ENCODE assay signal across 24 cellular contexts in the genomic region with DNA sequence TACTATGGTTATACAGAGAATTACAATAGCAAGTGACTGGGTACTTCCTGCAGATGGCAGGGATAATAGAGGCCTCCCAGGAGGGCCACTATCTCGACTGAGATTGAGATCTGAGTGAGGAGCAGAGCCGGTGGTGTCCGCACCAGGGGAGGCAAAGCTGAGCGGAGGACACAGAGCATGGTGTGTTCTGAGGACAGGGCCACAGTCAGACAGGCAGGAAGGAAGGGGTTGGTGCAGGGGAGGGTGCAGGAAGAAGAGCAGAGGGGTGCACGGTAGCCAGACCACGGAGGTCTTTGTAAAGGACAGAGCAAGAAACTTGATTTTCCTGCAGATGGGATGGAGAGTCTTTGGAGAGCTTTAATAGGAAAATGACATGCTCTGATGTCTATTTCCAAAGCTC.
DNase-seq lines count a peak whose midpoint lies in the region; ATAC-seq and TF ChIP-seq lines count a peak whose summit lies in the region.
"Had no signal": no experiment of that assay in that cellular context is flagged by ENCODE, and none has a peak within 500 bp of the region (broad histone marks: within the 10 kb centered on the region; RNA-seq: fewer than 3 reads in every experiment).

No MANE protein-coding gene starts in this region.

- no peak overlapping the region for H3K4me3 ChIP-seq in CD8-positive, alpha-beta T cell (ENCODE audit: low read depth, low read length)
- H3K4me3 ChIP-seq: A549, heart left ventricle, pancreas, right atrium auricular region, vagina had no signal

- peaks cover 21% of the 10 kb centered on the region for H3K4me1 Mint-ChIP-seq in activated CD8-positive, alpha-beta memory T cell treated with anti-CD3 and anti-CD28 coated beads, Interleukin-2, amount 10 ng/mL, durations not matched to agents 7 days and 5 days
- peaks cover 39% of the 10 kb centered on the region for H3K4me1 Mint-ChIP-seq in CD8-positive, alpha-beta T cell (ENCODE audit: low read depth)
- H3K4me1 Mint-ChIP-seq in activated naive CD8-positive, alpha-beta T cell treated with anti-CD3 and anti-CD28 coated beads for 36 hours = peaks cover 29% of the 10 kb centered on the region
- peaks cover 25% of the 10 kb centered on the region in 2 donors for H3K4me1 Mint-ChIP-seq in natural killer cell
- H3K4me1 Mint-ChIP-seq: stimulated activated memory B cell treated with anti-CD40 and anti-IgM and Interleukin-4, amounts not matched to agents 10 μg/mL and 1 μg/mL and 100 μg/mL, for 72 hours had no signal

- TF ChIP-seq CTCF in CD8-positive, alpha-beta T cell (IDR thresholded peaks at IDR 0.05) = no peak
- no peak for TF ChIP-seq CTCF in natural killer cell (IDR thresholded peaks at IDR 0.05)

- POLR2A ChIA-PET in CD8-positive, alpha-beta T cell (lab: Charles Lee) = interaction anchor here (0.6 kb wide), 1 partner anchor 159 kb away, joined by 4 read pairs; no protein-coding TSS in a partner anchor

- no peaks in the 10 kb centered on the region for H3K36me3 ChIP-seq in CD8-positive, alpha-beta T cell (ENCODE audit: insufficient read depth, low read length)
- H3K36me3 ChIP-seq: heart left ventricle, pancreas, right atrium auricular region, vagina had no signal

- peaks cover 5% of the 10 kb centered on the region for H3K36me3 Mint-ChIP-seq in activated CD8-positive, alpha-beta memory T cell treated with anti-CD3 and anti-CD28 coated beads, Interleukin-2, amount 10 ng/mL, durations not matched to agents 7 days and 5 days
- H3K36me3 Mint-ChIP-seq in CD8-positive, alpha-beta T cell = no peaks in the 10 kb centered on the region
- peaks cover 1% of the 10 kb centered on the region for H3K36me3 Mint-ChIP-seq in activated naive CD8-positive, alpha-beta T cell treated with anti-CD3 and anti-CD28 coated beads for 36 hours
- no peaks in the 10 kb centered on the region for H3K36me3 Mint-ChIP-seq in natural killer cell
- H3K36me3 Mint-ChIP-seq: stimulated activated memory B cell treated with anti-CD40 and anti-IgM and Interleukin-4, amounts not matched to agents 10 μg/mL and 1 μg/mL and 100 μg/mL, for 72 hours had no signal

- intact Hi-C loops in CD8-positive, alpha-beta T cell (cut with DNase I, micrococcal nuclease) = no loop called here
- intact Hi-C loops in natural killer cell (cut with micrococcal nuclease) = no loop called here

- no peak for ATAC-seq in activated CD8-positive, alpha-beta memory T cell treated with anti-CD3 and anti-CD28 coated beads, Interleukin-2, amount 10 ng/mL, durations not matched to agents 7 days and 5 days
- no peak for ATAC-seq in CD8-positive, alpha-beta T cell
- ATAC-seq in natural killer cell = no peak
- ATAC-seq: A549; activated T-cell treated with anti-CD3 and anti-CD28 coated beads, Interleukin-2, amount 50 U/mL, for 4 hours; heart left ventricle; pancreas; PC-3; Right ventricle myocardium inferior; stimulated activated memory B cell treated with anti-CD40 and anti-IgM and Interleukin-4, amounts not matched to agents 10 μg/mL and 1 μg/mL and 100 μg/mL, for 72 hours had no signal

- no peaks in the 10 kb centered on the region for H3K9me3 ChIP-seq in CD8-positive, alpha-beta T cell (ENCODE audit: low read length)
- H3K9me3 ChIP-seq: A549, heart left ventricle, pancreas, right atrium auricular region, vagina had no signal

- no peak for DNase-seq in activated CD8-positive, alpha-beta memory T cell treated with anti-CD3 and anti-CD28 coated beads, Interleukin-2, amount 10 ng/mL, durations not matched to agents 7 days and 5 days
- DNase-seq in activated CD8-positive, alpha-beta memory T cell treated with anti-CD3 and anti-CD28 coated beads, Interleukin-2, amount 50 U/mL, for 4 hours = no peak
- DNase-seq in CD8-positive, alpha-beta T cell = no peak
- DNase-seq in activated naive CD8-positive, alpha-beta T cell treated with anti-CD3 and anti-CD28 coated beads for 36 hours = no peak
- DNase-seq in natural killer cell = no peak
- no peak for DNase-seq in D341Med (ENCODE audit: low spot score)
- no peak for DNase-seq in NCI-H524 (lab: John Stamatoyannopoulos, UW)
- DNase-seq in NCI-H2107 treated with DMSO at 0.1 percent for 48 hours (lab: John Stamatoyannopoulos, UW; ENCODE audit: unreplicated experiment) = no peak
- DNase-seq: activated CD4-positive, CD25-positive, alpha-beta regulatory T cell; activated T-cell treated with anti-CD3 and anti-CD28 coated beads, Interleukin-2, amount 50 U/mL, for 4 hours; H9; heart left ventricle; NCI-H1092 treated with DMSO at 0.1 percent for 48 hours; NCI-H1930; pancreas; PC-3; stimulated activated CD4-positive, alpha-beta T cell treated with anti-CD3 and anti-CD28 coated beads, Interleukin-2, amount 100 ng/mL, for 48 hours had no signal

- H3K4me3 Mint-ChIP-seq in activated CD8-positive, alpha-beta memory T cell treated with anti-CD3 and anti-CD28 coated beads, Interleukin-2, amount 10 ng/mL, durations not matched to agents 7 days and 5 days = no peak overlapping the region
- peak overlapping the region; percentile 49 for H3K4me3 Mint-ChIP-seq in CD8-positive, alpha-beta T cell
- no peak overlapping the region for H3K4me3 Mint-ChIP-seq in activated naive CD8-positive, alpha-beta T cell treated with anti-CD3 and anti-CD28 coated beads for 36 hours
- peak overlapping the region; percentile 47 for H3K4me3 Mint-ChIP-seq in natural killer cell
- H3K4me3 Mint-ChIP-seq: activated T-cell treated with anti-CD3 and anti-CD28 coated beads, Interleukin-2, amount 50 U/mL, for 4 hours; B cell; H9; stimulated activated memory B cell treated with anti-CD40 and anti-IgM and Interleukin-4, amounts not matched to agents 10 μg/mL and 1 μg/mL and 100 μg/mL, for 72 hours had no signal

- H3K27ac Mint-ChIP-seq in activated CD8-positive, alpha-beta memory T cell treated with anti-CD3 and anti-CD28 coated beads, Interleukin-2, amount 10 ng/mL, durations not matched to agents 7 days and 5 days = peak overlapping the region; percentile 20
- peak overlapping the region; percentile 71 for H3K27ac Mint-ChIP-seq in CD8-positive, alpha-beta T cell
- peak overlapping the region; percentile 49 for H3K27ac Mint-ChIP-seq in activated naive CD8-positive, alpha-beta T cell treated with anti-CD3 and anti-CD28 coated beads for 36 hours
- no peak overlapping the region for H3K27ac Mint-ChIP-seq in natural killer cell
- H3K27ac Mint-ChIP-seq: B cell; H9; stimulated activated memory B cell treated with anti-CD40 and anti-IgM and Interleukin-4, amounts not matched to agents 10 μg/mL and 1 μg/mL and 100 μg/mL, for 72 hours had no signal

- H3K27me3 Mint-ChIP-seq in activated CD8-positive, alpha-beta memory T cell treated with anti-CD3 and anti-CD28 coated beads, Interleukin-2, amount 10 ng/mL, durations not matched to agents 7 days and 5 days = peaks cover 38% of the 10 kb centered on the region
- no peaks in the 10 kb centered on the region for H3K27me3 Mint-ChIP-seq in CD8-positive, alpha-beta T cell (ENCODE audit: low read depth)
- H3K27me3 Mint-ChIP-seq in activated naive CD8-positive, alpha-beta T cell treated with anti-CD3 and anti-CD28 coated beads for 36 hours = peaks cover 3% of the 10 kb centered on the region
- H3K27me3 Mint-ChIP-seq in natural killer cell (ENCODE audit: low read depth in 2 of 2) = peaks cover 0 to 13% of the 10 kb centered on the region in 2 donors

- peaks cover 4% of the 10 kb centered on the region for H3K9me3 Mint-ChIP-seq in activated CD8-positive, alpha-beta memory T cell treated with anti-CD3 and anti-CD28 coated beads, Interleukin-2, amount 10 ng/mL, durations not matched to agents 7 days and 5 days (ENCODE audit: low read depth)
- H3K9me3 Mint-ChIP-seq in CD8-positive, alpha-beta T cell = no peaks in the 10 kb centered on the region
- peaks cover 12% of the 10 kb centered on the region for H3K9me3 Mint-ChIP-seq in activated naive CD8-positive, alpha-beta T cell treated with anti-CD3 and anti-CD28 coated beads for 36 hours
- H3K9me3 Mint-ChIP-seq in natural killer cell = peaks cover 3 to 4% of the 10 kb centered on the region in 2 donors

- H3K27ac ChIP-seq in CD8-positive, alpha-beta T cell (ENCODE audit: low read depth, low read length) = no peak overlapping the region
- H3K27ac ChIP-seq: A549, heart left ventricle, HL-60, pancreas, right atrium auricular region, vagina had no signal

- CTCF ChIA-PET in activated CD8-positive, alpha-beta memory T cell treated with anti-CD3 and anti-CD28 coated beads, Interleukin-2, amount 10 ng/mL, durations not matched to agents 7 days and 5 days (lab: Charles Lee) = no interaction called here
- CTCF ChIA-PET in CD8-positive, alpha-beta T cell (lab: Charles Lee) = interaction anchor here (0.7 kb wide), 1 partner anchor 12 kb away, joined by 4 read pairs; no protein-coding TSS in a partner anchor

- H3K4me1 ChIP-seq in CD8-positive, alpha-beta T cell (ENCODE audit: insufficient read depth, low read length) = peaks cover 47% of the 10 kb centered on the region
- H3K4me1 ChIP-seq: A549, pancreas, right atrium auricular region had no signal

- H3K27me3 ChIP-seq in CD8-positive, alpha-beta T cell (ENCODE audit: insufficient read depth, low read length) = no peaks in the 10 kb centered on the region
- H3K27me3 ChIP-seq: pancreas, right atrium auricular region, vagina had no signal

Comparison
In these comparisons a context has a peak if more than half of its experiments do, and no peak if none do; other contexts are left out.
1. H3K27ac Mint-ChIP-seq: peak in activated CD8-positive, alpha-beta memory T cell treated with anti-CD3 and anti-CD28 coated beads, Interleukin-2, amount 10 ng/mL, durations not matched to agents 7 days and 5 days (single experiment), CD8-positive, alpha-beta T cell (single experiment) and activated naive CD8-positive, alpha-beta T cell treated with anti-CD3 and anti-CD28 coated beads for 36 hours (single experiment); none in natural killer cell (0 of 2).
2. H3K4me3 Mint-ChIP-seq: peak in CD8-positive, alpha-beta T cell (single experiment) and natural killer cell (single experiment); none in activated CD8-positive, alpha-beta memory T cell treated with anti-CD3 and anti-CD28 coated beads, Interleukin-2, amount 10 ng/mL, durations not matched to agents 7 days and 5 days (single experiment) and activated naive CD8-positive, alpha-beta T cell treated with anti-CD3 and anti-CD28 coated beads for 36 hours (single experiment).